Comparison of ENCODE assay signal across 21 cellular contexts in genomic region chr1:6415979-6416656, GRCh38. TPM values are rescaled to one million over a fixed set of nuclear protein-coding genes. Genes with fewer than 3 reads are reported as not detected.
DNase-seq lines count a peak whose midpoint lies in the region; ATAC-seq and TF ChIP-seq lines count a peak whose summit lies in the region.
"Had no signal": no experiment of that assay in that cellular context is flagged by ENCODE, and none has a peak within 500 bp of the region (broad histone marks: within the 10 kb centered on the region; RNA-seq: fewer than 3 reads in every experiment).

No MANE protein-coding gene starts in this region.

- RAD21 ChIA-PET in HCT116 (lab: Charles Lee; ENCODE audit: low non-redundant PET in 1 of 2, low total read pairs in 2 of 2, uncharacterized antibody in 2 of 2, unreplicated experiment in 2 of 2): no interaction called here

- H3K9me2 ChIP-seq in HCT116 (ENCODE audit: insufficient read depth): no peaks in the 10 kb centered on the region

- POLR2A ChIA-PET in HCT116 (lab: Charles Lee): no interaction called here

- H3K36me3 ChIP-seq in HCT116 (ENCODE audit: control insufficient read depth in 1 of 2, insufficient read depth in 2 of 2, low read length in 2 of 2): no peaks in the 10 kb centered on the region
- no peaks in the 10 kb centered on the region for H3K36me3 ChIP-seq in mammary epithelial cell (ENCODE audit: insufficient read depth, low read length)
- no peaks in the 10 kb centered on the region for H3K36me3 ChIP-seq in lower lobe of right lung
- H3K36me3 ChIP-seq: MG63 had no signal

- CTCF ChIA-PET in HCT116 (lab: Charles Lee) (interaction anchor here (1.2 kb wide), 1 partner anchor 169 kb away, joined by 3 read pairs; no protein-coding TSS in a partner anchor), mammary epithelial cell (lab: Charles Lee; ENCODE audit: low non-redundant PET) (no interaction called here)

- H4K20me1 ChIP-seq in HCT116 (ENCODE audit: insufficient read depth) (no peaks in the 10 kb centered on the region), mammary epithelial cell (ENCODE audit: insufficient read depth, low read length) (no peaks in the 10 kb centered on the region)

- ATAC-seq in HCT116 (no peak), lower lobe of right lung (no peak), HG03196 (IDR thresholded peaks at IDR 0.05; ENCODE audit: unreplicated experiment) (no peak)
- ATAC-seq: GM23338, HepG2 had no signal

- in situ Hi-C loops in mammary epithelial cell (cut with MboI; ENCODE audit: low sequenced_read_pairs in 2 of 2): loop anchor here in 1 of 2 donors (10.0 to 25.0 kb wide), 2 partner anchors 61 to 154 kb away; partner anchors contain the start of gene GPR153

- intact Hi-C loops in HCT116 (cut with micrococcal nuclease): no loop called here
- intact Hi-C loops in mammary epithelial cell (cut with micrococcal nuclease): no loop called here
- intact Hi-C loops in lower lobe of right lung (cut with DNase I): no loop called here

- DNase-seq in HCT116 (ENCODE audit: low read depth, low spot score): no peak
- peak; percentile 60 for DNase-seq in NB4 (ENCODE audit: low read depth)
- DNase-seq in mammary epithelial cell: no peak
- no peak for DNase-seq in lower lobe of right lung
- no peak for DNase-seq in AG08395 (ENCODE audit: low spot score)
- DNase-seq in erythroblast (lab: John Stamatoyannopoulos, UW): no peak
- DNase-seq in stimulated activated naive CD4-positive, alpha-beta T cell treated with Interleukin-2 at 50 U/mL for 16 hours (lab: John Stamatoyannopoulos, UW): no peak
- DNase-seq: ACHN; Caco-2; EL; MG63; NCI-H187; NCI-H226; NCI-H524 treated with DMSO at 0.1 percent for 48 hours; NK-92 treated with Interleukin-12 subunit alpha and Interleukin-12 subunit beta, amount 100 ng/mL, for 24 hours; RPMI8226 had no signal

- H2AFZ ChIP-seq in HCT116 (ENCODE audit: low read depth, low read length, poor library complexity, severe bottlenecking) (no peak overlapping the region), mammary epithelial cell (ENCODE audit: low read depth, low read length) (no peak overlapping the region)
- H2AFZ ChIP-seq: GM23338 had no signal

- H3K4me2 ChIP-seq in HCT116 (ENCODE audit: low read length) (peak overlapping the region; percentile 23; the same call in 1 of the 2 replicates), mammary epithelial cell (ENCODE audit: insufficient read depth, low read depth, low read length) (no peak overlapping the region)
- H3K4me2 ChIP-seq: GM23338 had no signal

- H3K9ac ChIP-seq in HCT116 (ENCODE audit: low read length) (no peak overlapping the region), mammary epithelial cell (ENCODE audit: insufficient read depth, low read length) (no peak overlapping the region)

- H3K9me3 ChIP-seq in HCT116 (ENCODE audit: control insufficient read depth in 1 of 2, insufficient read depth in 1 of 2, low read depth in 1 of 2, low read length in 2 of 2) (no peaks in the 10 kb centered on the region), mammary epithelial cell (replicated peaks; ENCODE audit: insufficient read depth, low read length) (no peaks in the 10 kb centered on the region), lower lobe of right lung (no peaks in the 10 kb centered on the region)
- H3K9me3 ChIP-seq: Caco-2, MG63 had no signal

- no peaks in the 10 kb centered on the region for H3K79me2 ChIP-seq in HCT116 (ENCODE audit: insufficient read depth, low read length)
- peaks cover 30% of the 10 kb centered on the region for H3K79me2 ChIP-seq in mammary epithelial cell (ENCODE audit: insufficient read depth, low read length)

- BruUV-seq in HCT116 (replicated peaks; lab: Mats Ljungman, UMichigan) (no TSS peak), mammary epithelial cell (replicated peaks; lab: Mats Ljungman, UMichigan) (no TSS peak)

- H3K4me1 ChIP-seq in HCT116 (ENCODE audit: control insufficient read depth in 1 of 2, insufficient read depth in 2 of 2, low read length in 2 of 2): peaks cover 31 to 69% of the 10 kb centered on the region in 2 experiments
- peaks cover 56% of the 10 kb centered on the region for H3K4me1 ChIP-seq in mammary epithelial cell (ENCODE audit: insufficient read depth, low read length)
- H3K4me1 ChIP-seq in lower lobe of right lung: peaks cover 33% of the 10 kb centered on the region

- no peak overlapping the region for H3K27ac ChIP-seq in HCT116 (ENCODE audit: low read depth, low read length)
- H3K27ac ChIP-seq in mammary epithelial cell (ENCODE audit: insufficient read depth, low read depth, low read length): peak overlapping the region; percentile 96
- no peak overlapping the region for H3K27ac ChIP-seq in lower lobe of right lung
- H3K27ac ChIP-seq: SK-N-MC had no signal

- no peak for TF ChIP-seq RAD21 in HCT116 (IDR thresholded peaks at IDR 0.05; ENCODE audit: low read depth)

- H3K27me3 ChIP-seq in HCT116 (ENCODE audit: insufficient read depth, low read length): no peaks in the 10 kb centered on the region
- no peaks in the 10 kb centered on the region for H3K27me3 ChIP-seq in mammary epithelial cell (ENCODE audit: insufficient read depth, low read length)
- H3K27me3 ChIP-seq in lower lobe of right lung (ENCODE audit: low read depth): peaks cover 77% of the 10 kb centered on the region

- TF ChIP-seq POLR2A in HCT116 (IDR thresholded peaks at IDR 0.05; ENCODE audit: borderline replicate concordance, extremely low read depth, insufficient read depth, insufficient read length) (no peak), NB4 (IDR thresholded peaks at IDR 0.05; ENCODE audit: extremely low read depth, insufficient read length) (no peak), erythroblast (IDR thresholded peaks at IDR 0.05; ENCODE audit: low read length) (no peak)

- WGBS in mammary epithelial cell (ENCODE audit: low coverage, missing lambda C conversion rate): 76% methylated on average over 10 of the region's 15 CpGs

- H3K4me3 ChIP-seq in HCT116 (replicated peaks in 1 of 2; ENCODE audit: low read depth in 1 of 2, low read length in 2 of 2) (no peak overlapping the region), NB4 (ENCODE audit: low read depth, low read length) (no peak overlapping the region), mammary epithelial cell (replicated peaks in 1 of 3; ENCODE audit: insufficient read depth in 1 of 3, low read depth in 2 of 3, low read length in 3 of 3) (no peak overlapping the region), lower lobe of right lung (peak overlapping the region; percentile 3)
- H3K4me3 ChIP-seq: GM23338, MG63, SK-N-MC had no signal

- TF ChIP-seq CTCF in HCT116 (IDR thresholded peaks at IDR 0.05 in 2 of 3, conservative IDR thresholded peaks at IDR 0.05 in 1 of 3; ENCODE audit: borderline replicate concordance in 1 of 3, insufficient read depth in 1 of 3, low read depth in 2 of 3, low read length in 2 of 3) (no peak), NB4 (IDR thresholded peaks at IDR 0.05; ENCODE audit: low read depth, low read length) (no peak), mammary epithelial cell (conservative IDR thresholded peaks at IDR 0.05 in 1 of 2, IDR thresholded peaks at IDR 0.05 in 1 of 2; ENCODE audit: extremely low read depth in 1 of 2, insufficient read depth in 1 of 2, low read depth in 1 of 2, low read length in 2 of 2) (no peak), lower lobe of right lung (IDR thresholded peaks at IDR 0.05) (no peak)

- dilution Hi-C loops in mammary epithelial cell (cut with HindIII; ENCODE audit: low sequenced_read_pairs): no loop called here

TF ChIP-seq in HCT116, 20 proteins besides CTCF, POLR2A, EP300 and RAD21:
- TF ChIP-seq CBX3 (IDR thresholded peaks at IDR 0.05; ENCODE audit: low read depth) (no peak), EGR1 (IDR thresholded peaks at IDR 0.05; ENCODE audit: low read depth) (no peak), EZH2phosphoT487 (IDR thresholded peaks at IDR 0.05; ENCODE audit: borderline replicate concordance) (no peak), SIN3A (IDR thresholded peaks at IDR 0.05; ENCODE audit: low read depth) (no peak), MAX (IDR thresholded peaks at IDR 0.05) (no peak), ZBTB33 (IDR thresholded peaks at IDR 0.05; ENCODE audit: extremely low read depth, insufficient replicate concordance, low read length) (no peak)
TF ChIP-seq in HCT116: peak in this region for 0.

RNA-seq across cellular contexts. Expression of gene HES2, which starts 3.6 kb away (rescaled TPM):
- 8.4 TPM for total RNA-seq in HCT116 (2021; ENCODE audit: unreplicated experiment)
- polyA plus RNA-seq in HCT116 (2012): 7.9 and 9.6 TPM in 2 replicates
- total RNA-seq in mammary epithelial cell: 10 to 100 TPM; 54.3 to 70.8 TPM
- 29.0 TPM for polyA plus RNA-seq in mammary epithelial cell
- polyA minus RNA-seq in mammary epithelial cell: 21.4 TPM
- total RNA-seq in lower lobe of right lung: 6.4 TPM
- total RNA-seq: OCI-LY7 had no signal

RNA-seq across cellular contexts. Expression of gene ESPN, which starts 8.5 kb away (rescaled TPM):
- total RNA-seq in HCT116 (2021; ENCODE audit: unreplicated experiment): 114 TPM
- polyA plus RNA-seq in HCT116 (2012): 112 and 113 TPM in 2 replicates
- total RNA-seq in mammary epithelial cell: 1 to 10 TPM; 2.4 to 2.5 TPM
- 0.27 TPM for polyA plus RNA-seq in mammary epithelial cell
- polyA minus RNA-seq in mammary epithelial cell: not detected
- total RNA-seq in lower lobe of right lung: 8.3 TPM
- total RNA-seq: OCI-LY7 had no signal

RNA-seq across cellular contexts. Expression of gene ACOT7, which starts 22.6 kb away (rescaled TPM):
- total RNA-seq in HCT116 (2021; ENCODE audit: unreplicated experiment) (162 TPM), mammary epithelial cell (100 to 1,000 TPM in 1 of 2 donors, 10 to 100 TPM in 1; 67.2 to 193 TPM), lower lobe of right lung (28.5 TPM)
- 206 TPM in 2 replicates for polyA plus RNA-seq in HCT116 (2012)
- polyA plus RNA-seq in mammary epithelial cell: 365 TPM
- polyA minus RNA-seq in mammary epithelial cell: 208 TPM

RNA-seq across cellular contexts. Expression of gene TNFRSF25, which starts 49.9 kb away (rescaled TPM):
- total RNA-seq in HCT116 (2021; ENCODE audit: unreplicated experiment) (27.5 TPM), mammary epithelial cell (10 to 100 TPM in 1 of 2 donors, 1 to 10 TPM in 1; 6.7 to 60.9 TPM), lower lobe of right lung (8.2 TPM)
- polyA plus RNA-seq in HCT116 (2012): 30.2 and 34.7 TPM in 2 replicates
- 21.0 TPM for polyA plus RNA-seq in mammary epithelial cell
- polyA minus RNA-seq in mammary epithelial cell: 5.8 TPM

Comparison
In these comparisons a context has a peak if more than half of its experiments do, and no peak if none do; other contexts are left out.
1. RNA of gene ESPN, which starts 8.5 kb away (total RNA-seq): 114 TPM in HCT116 (single experiment); 8.3 TPM in lower lobe of right lung (single experiment) and 2.4 to 2.5 TPM in mammary epithelial cell; every median in the first group is over 10 times any median in the second.